In the genomic region with DNA sequence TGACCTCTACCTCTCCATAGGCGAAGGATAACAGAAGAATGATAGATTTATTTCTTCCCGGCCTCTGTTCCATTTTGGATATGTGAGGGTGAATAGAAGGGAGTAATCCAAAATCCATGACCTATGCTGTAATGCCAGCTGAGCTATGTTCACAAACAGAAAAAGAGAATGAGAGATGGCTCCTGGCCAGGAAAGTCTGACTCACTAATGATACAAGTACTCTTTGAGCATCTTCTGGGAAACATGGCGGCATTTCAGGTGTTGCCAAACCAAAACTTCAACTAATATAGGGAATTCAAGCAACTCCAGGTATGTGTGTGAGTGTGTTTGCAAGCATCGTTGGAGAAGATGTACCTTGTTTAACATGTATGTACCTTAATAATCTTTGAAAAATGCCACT, we compare ENCODE assay signal across 8 cellular contexts. TPM values are rescaled to one million over a fixed set of nuclear protein-coding genes. Genes with fewer than 3 reads are reported as not detected.
DNase-seq lines count a peak whose midpoint lies in the region; ATAC-seq and TF ChIP-seq lines count a peak whose summit lies in the region.

No MANE protein-coding gene starts in this region.

- no peaks in the 10 kb centered on the region for H3K27me3 ChIP-seq in cardiac muscle cell

- H2AFZ ChIP-seq in OCI-LY7 (ENCODE audit: low read length) = no peak overlapping the region

- TF ChIP-seq CTCF in cardiac muscle cell (IDR thresholded peaks at IDR 0.05; ENCODE audit: low read depth, low read length) (no peak), OCI-LY7 (conservative IDR thresholded peaks at IDR 0.05; ENCODE audit: low read length) (no peak)

- H3K36me3 Mint-ChIP-seq in activated CD4-positive, alpha-beta memory T cell treated with anti-CD3 and anti-CD28 coated beads for 36 hours = peaks cover 15% of the 10 kb centered on the region
- peaks cover 12% of the 10 kb centered on the region for H3K36me3 Mint-ChIP-seq in activated CD4-positive, alpha-beta memory T cell treated with anti-CD3 and anti-CD28 coated beads, Interleukin-2, amount 10 ng/mL, durations not matched to agents 7 days and 5 days (ENCODE audit: low read depth)

- peak overlapping the region; percentile 58 for H3K27ac ChIP-seq in cardiac muscle cell
- no peak overlapping the region for H3K27ac ChIP-seq in OCI-LY7 (ENCODE audit: low read depth, low read length, poor library complexity, severe bottlenecking)

- peaks cover 1% of the 10 kb centered on the region; the same call in 1 of the 2 replicates for H4K20me1 ChIP-seq in OCI-LY7 (ENCODE audit: insufficient read depth, low read length)

- no peaks in the 10 kb centered on the region for H3K27me3 Mint-ChIP-seq in activated CD4-positive, alpha-beta memory T cell treated with anti-CD3 and anti-CD28 coated beads for 36 hours
- no peaks in the 10 kb centered on the region for H3K27me3 Mint-ChIP-seq in activated CD4-positive, alpha-beta memory T cell treated with anti-CD3 and anti-CD28 coated beads, Interleukin-2, amount 10 ng/mL, durations not matched to agents 7 days and 5 days

- no peak overlapping the region for H3K27ac Mint-ChIP-seq in activated CD4-positive, alpha-beta memory T cell treated with anti-CD3 and anti-CD28 coated beads for 36 hours
- no peak overlapping the region for H3K27ac Mint-ChIP-seq in activated CD4-positive, alpha-beta memory T cell treated with anti-CD3 and anti-CD28 coated beads, Interleukin-2, amount 10 ng/mL, durations not matched to agents 7 days and 5 days

- H3K4me1 ChIP-seq in cardiac muscle cell (ENCODE audit: low read depth) = peaks cover 1% of the 10 kb centered on the region
- H3K4me1 ChIP-seq in OCI-LY7 (ENCODE audit: insufficient read depth, low read length, poor library complexity, severe bottlenecking) = no peaks in the 10 kb centered on the region

- H3K79me2 ChIP-seq in OCI-LY7 (ENCODE audit: insufficient read depth, low read depth, low read length) = no peaks in the 10 kb centered on the region

- peak; percentile 40 for DNase-seq in activated CD4-positive, alpha-beta memory T cell treated with anti-CD3 and anti-CD28 coated beads for 36 hours
- DNase-seq in activated CD4-positive, alpha-beta memory T cell treated with anti-CD3 and anti-CD28 coated beads, Interleukin-2, amount 10 ng/mL, durations not matched to agents 7 days and 5 days = no peak
- peak; percentile 16 for DNase-seq in SW480 (ENCODE audit: low spot score)
- DNase-seq in cardiac muscle cell (ENCODE audit: low read depth in 1 of 2, low spot score in 1 of 2) = peak in 1 of 2 donors; percentile 95
- peak; percentile 28 to 46 for DNase-seq in stimulated activated CD4-positive, alpha-beta T cell treated with anti-CD3 and anti-CD28 coated beads, Interleukin-2, amount 100 ng/mL, for 24 hours
- DNase-seq in OCI-LY7 (ENCODE audit: low spot score) = no peak

- H3K9me3 ChIP-seq in cardiac muscle cell (ENCODE audit: low read depth) (no peaks in the 10 kb centered on the region), OCI-LY7 (ENCODE audit: low read length) (no peaks in the 10 kb centered on the region)

- CTCF ChIA-PET in activated CD4-positive, alpha-beta memory T cell treated with anti-CD3 and anti-CD28 coated beads for 36 hours (lab: Charles Lee) = interaction anchor here (0.6 kb wide), 1 partner anchor 9 kb away, joined by 3 read pairs; no protein-coding TSS in a partner anchor
- CTCF ChIA-PET in activated CD4-positive, alpha-beta memory T cell treated with anti-CD3 and anti-CD28 coated beads, Interleukin-2, amount 10 ng/mL, durations not matched to agents 7 days and 5 days (lab: Charles Lee) = no interaction called here
- CTCF ChIA-PET in OCI-LY7 (lab: Charles Lee; ENCODE audit: unreplicated experiment) = no interaction called here

- no TSS peak for BruUV-seq in OCI-LY7 (replicated peaks; lab: Mats Ljungman, UMichigan)

- H3K9me3 Mint-ChIP-seq in activated CD4-positive, alpha-beta memory T cell treated with anti-CD3 and anti-CD28 coated beads for 36 hours = no peaks in the 10 kb centered on the region
- no peaks in the 10 kb centered on the region for H3K9me3 Mint-ChIP-seq in activated CD4-positive, alpha-beta memory T cell treated with anti-CD3 and anti-CD28 coated beads, Interleukin-2, amount 10 ng/mL, durations not matched to agents 7 days and 5 days

- H3K36me3 ChIP-seq in cardiac muscle cell (no peaks in the 10 kb centered on the region), OCI-LY7 (ENCODE audit: insufficient read depth, low read length) (no peaks in the 10 kb centered on the region)

- POLR2A ChIA-PET in activated CD4-positive, alpha-beta memory T cell treated with anti-CD3 and anti-CD28 coated beads for 36 hours (lab: Charles Lee) = no interaction called here
- POLR2A ChIA-PET in activated CD4-positive, alpha-beta memory T cell treated with anti-CD3 and anti-CD28 coated beads, Interleukin-2, amount 10 ng/mL, durations not matched to agents 7 days and 5 days (lab: Charles Lee) = no interaction called here
- POLR2A ChIA-PET in OCI-LY7 (lab: Charles Lee) = no interaction called here

- no peak overlapping the region for H3K4me2 ChIP-seq in OCI-LY7 (ENCODE audit: low read length)

- H3K9me2 ChIP-seq in OCI-LY7 (ENCODE audit: insufficient read depth, low read length) = no peaks in the 10 kb centered on the region

- no peak overlapping the region for H3K4me3 Mint-ChIP-seq in activated CD4-positive, alpha-beta memory T cell treated with anti-CD3 and anti-CD28 coated beads for 36 hours
- no peak overlapping the region for H3K4me3 Mint-ChIP-seq in activated CD4-positive, alpha-beta memory T cell treated with anti-CD3 and anti-CD28 coated beads, Interleukin-2, amount 10 ng/mL, durations not matched to agents 7 days and 5 days

- intact Hi-C loops in activated CD4-positive, alpha-beta memory T cell treated with anti-CD3 and anti-CD28 coated beads for 36 hours (cut with micrococcal nuclease) = no loop called here
- intact Hi-C loops in OCI-LY7 (cut with micrococcal nuclease; ENCODE audit: unreplicated experiment) = no loop called here

- no peak for ATAC-seq in GM19351 (IDR thresholded peaks at IDR 0.05; ENCODE audit: unreplicated experiment)
- no peak for ATAC-seq in GM18519 (IDR thresholded peaks at IDR 0.05; ENCODE audit: low FRiP score, unreplicated experiment)

- peaks cover 25% of the 10 kb centered on the region for H3K4me1 Mint-ChIP-seq in activated CD4-positive, alpha-beta memory T cell treated with anti-CD3 and anti-CD28 coated beads for 36 hours (ENCODE audit: low read depth)
- H3K4me1 Mint-ChIP-seq in activated CD4-positive, alpha-beta memory T cell treated with anti-CD3 and anti-CD28 coated beads, Interleukin-2, amount 10 ng/mL, durations not matched to agents 7 days and 5 days = no peaks in the 10 kb centered on the region

- no peak overlapping the region for H3K4me3 ChIP-seq in cardiac muscle cell
- H3K4me3 ChIP-seq in OCI-LY7 (ENCODE audit: low read depth, low read length, poor library complexity, severe bottlenecking) = no peak overlapping the region

RNA-seq across cellular contexts. Expression of a gene that starts 55.1 kb away (rescaled TPM):
- 10 to 100 TPM; 37.7 to 41.4 TPM for total RNA-seq in activated CD4-positive, alpha-beta memory T cell treated with anti-CD3 and anti-CD28 coated beads for 36 hours
- 10 to 100 TPM; 68.3 to 71.8 TPM for total RNA-seq in activated CD4-positive, alpha-beta memory T cell treated with anti-CD3 and anti-CD28 coated beads, Interleukin-2, amount 10 ng/mL, durations not matched to agents 7 days and 5 days
- 49.5 and 94.3 TPM in 2 replicates for total RNA-seq in cardiac muscle cell
- polyA plus RNA-seq in cardiac muscle cell = 31.3 and 39.2 TPM in 2 replicates
- total RNA-seq in OCI-LY7 (2014; rRNA removed; shearing (Covaris generic)) = 20.1 and 25.7 TPM in 2 replicates
- 39.3 and 40.1 TPM in 2 replicates for total RNA-seq in OCI-LY7 (2022)

Comparison
In these comparisons a context has a peak if more than half of its experiments do, and no peak if none do; other contexts are left out.
1. DNase-seq: peak in activated CD4-positive, alpha-beta memory T cell treated with anti-CD3 and anti-CD28 coated beads for 36 hours (single experiment), SW480 (single experiment) and stimulated activated CD4-positive, alpha-beta T cell treated with anti-CD3 and anti-CD28 coated beads, Interleukin-2, amount 100 ng/mL, for 24 hours (2 of 2); none in activated CD4-positive, alpha-beta memory T cell treated with anti-CD3 and anti-CD28 coated beads, Interleukin-2, amount 10 ng/mL, durations not matched to agents 7 days and 5 days (single experiment) and OCI-LY7 (single experiment).